In the genomic region with DNA sequence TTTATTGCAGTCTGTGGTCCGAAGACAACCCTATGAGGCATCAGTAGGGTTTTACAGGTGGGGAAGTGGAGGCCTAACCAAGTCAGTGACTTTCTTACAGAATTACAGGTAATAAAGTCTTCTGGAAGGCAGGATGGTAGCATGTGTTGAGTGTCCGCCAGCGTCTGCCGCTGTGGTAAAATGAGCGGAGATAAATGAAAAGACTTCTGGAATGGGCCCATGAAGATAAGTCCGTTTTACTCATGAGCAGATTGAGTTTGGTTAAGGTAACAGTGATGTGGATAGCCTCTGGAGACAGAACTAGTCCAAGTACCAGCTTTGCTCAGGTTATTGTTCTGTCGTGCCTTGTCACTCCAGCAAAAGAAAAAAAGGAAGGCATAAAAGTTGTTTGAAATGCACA, we compare ENCODE assay signal across 1 cellular context.
TF ChIP-seq lines count a peak whose summit lies in the region.

No MANE protein-coding gene starts in this region.

TF ChIP-seq in IMR-90, 13 proteins besides CTCF, POLR2A, EP300 and RAD21 (continued from another document):
- no peak for TF ChIP-seq MXI1 (IDR thresholded peaks at IDR 0.05; ENCODE audit: borderline replicate concordance, low read depth, low read length)
